In genomic region chr3:179309225-179310109, GRCh38 we compare ENCODE assay signal across 11 cellular contexts. TPM values are rescaled to one million over a fixed set of nuclear protein-coding genes. Genes with fewer than 3 reads are reported as not detected.
DNase-seq lines count a peak whose midpoint lies in the region; ATAC-seq and TF ChIP-seq lines count a peak whose summit lies in the region.
"Had no signal": no experiment of that assay in that cellular context is flagged by ENCODE, and none has a peak within 500 bp of the region (broad histone marks: within the 10 kb centered on the region; RNA-seq: fewer than 3 reads in every experiment).

No MANE protein-coding gene starts in this region.

- no peak overlapping the region for H3K27ac Mint-ChIP-seq in stimulated activated effector memory CD8-positive, alpha-beta T cell treated with anti-CD3 and anti-CD28 coated beads, Interleukin-12 subunit alpha, Interleukin-12 subunit beta, amount 100 ng/mL, for 72 hours
- H3K27ac Mint-ChIP-seq: activated CD8-positive, alpha-beta memory T cell treated with anti-CD3 and anti-CD28 coated beads, Interleukin-2, amount 10 ng/mL, durations not matched to agents 7 days and 5 days had no signal

- no peaks in the 10 kb centered on the region for H3K4me1 Mint-ChIP-seq in stimulated activated effector memory CD8-positive, alpha-beta T cell treated with anti-CD3 and anti-CD28 coated beads, Interleukin-12 subunit alpha, Interleukin-12 subunit beta, amount 100 ng/mL, for 72 hours
- H3K4me1 Mint-ChIP-seq: activated CD8-positive, alpha-beta memory T cell treated with anti-CD3 and anti-CD28 coated beads, Interleukin-2, amount 10 ng/mL, durations not matched to agents 7 days and 5 days had no signal

- no peaks in the 10 kb centered on the region for H3K4me1 ChIP-seq in gastrocnemius medialis

- ATAC-seq in GM21786 (IDR thresholded peaks at IDR 0.05; ENCODE audit: unreplicated experiment) (peak; percentile 96), HG03159 (IDR thresholded peaks at IDR 0.05; ENCODE audit: unreplicated experiment) (peak; percentile 98), gastrocnemius medialis (no peak)
- ATAC-seq in stimulated activated effector memory CD8-positive, alpha-beta T cell treated with anti-CD3 and anti-CD28 coated beads, Interleukin-12 subunit alpha, Interleukin-12 subunit beta, amount 100 ng/mL, for 72 hours = peak; percentile 47
- ATAC-seq: activated CD8-positive, alpha-beta memory T cell treated with anti-CD3 and anti-CD28 coated beads, Interleukin-2, amount 10 ng/mL, durations not matched to agents 7 days and 5 days had no signal

- TF ChIP-seq POLR2A in gastrocnemius medialis (IDR thresholded peaks at IDR 0.05) = no peak

- no peak overlapping the region for H3K4me3 Mint-ChIP-seq in stimulated activated effector memory CD8-positive, alpha-beta T cell treated with anti-CD3 and anti-CD28 coated beads, Interleukin-12 subunit alpha, Interleukin-12 subunit beta, amount 100 ng/mL, for 72 hours
- H3K4me3 Mint-ChIP-seq: activated CD8-positive, alpha-beta memory T cell treated with anti-CD3 and anti-CD28 coated beads, Interleukin-2, amount 10 ng/mL, durations not matched to agents 7 days and 5 days had no signal

- intact Hi-C loops in gastrocnemius medialis (cut with DNase I; ENCODE audit: low total_unique reads) = loop anchor here (10.0 kb wide), 1 partner anchor 205 kb away; no protein-coding TSS in a partner anchor

- H3K9me3 ChIP-seq in WERI-Rb-1 (ENCODE audit: severe bottlenecking) (no peaks in the 10 kb centered on the region), gastrocnemius medialis (no peaks in the 10 kb centered on the region)

- TF ChIP-seq CTCF in WERI-Rb-1 (IDR thresholded peaks at IDR 0.05; ENCODE audit: low read depth, low read length) = no peak
- no peak for TF ChIP-seq CTCF in gastrocnemius medialis (IDR thresholded peaks at IDR 0.05 in 4 of 5, conservative IDR thresholded peaks at IDR 0.05 in 1 of 5)

- H3K4me3 ChIP-seq in WERI-Rb-1 (ENCODE audit: low read depth, low read length) (no peak overlapping the region), gastrocnemius medialis (no peak overlapping the region)

- DNase-seq in NOMO-1 treated with DMSO at 0.1 percent for 48 hours (lab: John Stamatoyannopoulos, UW; ENCODE audit: unreplicated experiment) = peak; percentile 40
- no peak for DNase-seq in NOMO-1 treated with dmso at 0.1 percent for 144 hours (lab: John Stamatoyannopoulos, UW; ENCODE audit: unreplicated experiment)
- no peak for DNase-seq in stimulated activated effector memory CD8-positive, alpha-beta T cell treated with anti-CD3 and anti-CD28 coated beads, Interleukin-12 subunit alpha, Interleukin-12 subunit beta, amount 100 ng/mL, for 72 hours (ENCODE audit: low spot score in 2 of 2)
- no peak for DNase-seq in WERI-Rb-1
- DNase-seq in NCI-H510A treated with DMSO at 0.1 percent for 48 hours (lab: John Stamatoyannopoulos, UW) = no peak
- no peak for DNase-seq in gastrocnemius medialis
- DNase-seq: activated CD8-positive, alpha-beta memory T cell treated with anti-CD3 and anti-CD28 coated beads, Interleukin-2, amount 10 ng/mL, durations not matched to agents 7 days and 5 days; Kasumi-1; NCI-H69 had no signal

- H3K36me3 ChIP-seq in WERI-Rb-1 (no peaks in the 10 kb centered on the region), gastrocnemius medialis (no peaks in the 10 kb centered on the region)

- H3K36me3 Mint-ChIP-seq in stimulated activated effector memory CD8-positive, alpha-beta T cell treated with anti-CD3 and anti-CD28 coated beads, Interleukin-12 subunit alpha, Interleukin-12 subunit beta, amount 100 ng/mL, for 72 hours = no peaks in the 10 kb centered on the region
- H3K36me3 Mint-ChIP-seq: activated CD8-positive, alpha-beta memory T cell treated with anti-CD3 and anti-CD28 coated beads, Interleukin-2, amount 10 ng/mL, durations not matched to agents 7 days and 5 days had no signal

- H3K27me3 ChIP-seq in WERI-Rb-1 (ENCODE audit: insufficient read depth, low read depth, severe bottlenecking) (no peaks in the 10 kb centered on the region), gastrocnemius medialis (no peaks in the 10 kb centered on the region)

- H3K27ac ChIP-seq in WERI-Rb-1 (no peak overlapping the region), gastrocnemius medialis (no peak overlapping the region)

- no peaks in the 10 kb centered on the region for H3K9me3 Mint-ChIP-seq in stimulated activated effector memory CD8-positive, alpha-beta T cell treated with anti-CD3 and anti-CD28 coated beads, Interleukin-12 subunit alpha, Interleukin-12 subunit beta, amount 100 ng/mL, for 72 hours

- in situ Hi-C loops in gastrocnemius medialis (cut with MboI; ENCODE audit: low sequenced_read_pairs in 4 of 4) = loop anchor here in 3 of 4 donors (5.0 to 10.0 kb wide), 3 partner anchors 165 to 195 kb away; partner anchors contain the start of gene PIK3CA (in 1 of the 3)

RNA-seq across cellular contexts. Expression of gene ZNF639, which starts 13.4 kb away (rescaled TPM):
- total RNA-seq in gastrocnemius medialis = 10 to 100 TPM; 28.7 to 43.7 (median 39.7) TPM

RNA-seq across cellular contexts. Expression of gene MFN1, which starts 38.0 kb away (rescaled TPM):
- total RNA-seq in gastrocnemius medialis = 10 to 100 TPM; 27.2 to 37.1 (median 32.9) TPM

RNA-seq across cellular contexts. Expression of gene KCNMB3, which starts 58.6 kb away (rescaled TPM):
- 1 to 10 TPM in 1 of 4 donors, under 1 TPM in 3; 0.24 to 2.1 (median 0.44) TPM for total RNA-seq in gastrocnemius medialis

Comparison
In these comparisons a context has a peak if more than half of its experiments do, and no peak if none do; other contexts are left out.
1. ATAC-seq: peak in GM21786 (single experiment), HG03159 (single experiment) and stimulated activated effector memory CD8-positive, alpha-beta T cell treated with anti-CD3 and anti-CD28 coated beads, Interleukin-12 subunit alpha, Interleukin-12 subunit beta, amount 100 ng/mL, for 72 hours (single experiment); none in gastrocnemius medialis (0 of 2).